In the genomic region with DNA sequence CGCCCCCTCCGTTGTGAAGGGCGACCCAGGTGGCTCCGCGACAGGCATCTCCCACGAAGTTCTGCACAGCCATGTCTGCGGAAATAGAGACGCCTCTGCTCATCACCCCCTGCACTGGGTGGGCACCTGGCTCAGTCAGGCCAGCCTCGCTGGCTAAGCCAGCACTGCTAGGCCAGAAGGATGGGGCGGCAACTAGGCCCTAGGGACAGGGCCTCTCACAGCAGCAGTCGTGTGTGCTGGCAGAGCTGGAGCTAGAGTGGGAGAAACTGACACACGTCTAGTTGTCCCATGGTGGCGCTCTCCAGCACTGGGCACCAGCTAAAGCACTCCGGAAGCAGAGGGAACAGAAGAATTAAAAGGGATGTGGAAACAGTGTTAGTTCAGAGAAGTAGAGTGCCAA, we compare ENCODE assay signal across 1 cellular context.
TF ChIP-seq lines count a peak whose summit lies in the region.

No MANE protein-coding gene starts in this region.

TF ChIP-seq in WTC11, 78 proteins besides CTCF, POLR2A, EP300 and RAD21 (continued from another document):
- no peak for TF ChIP-seq CDX4 (CRISPR knock-in tag; IDR thresholded peaks at IDR 0.05; ENCODE audit: borderline replicate concordance)
- TF ChIP-seq ERG (CRISPR knock-in tag; IDR thresholded peaks at IDR 0.05), result no peak
- TF ChIP-seq, protein P1, sequence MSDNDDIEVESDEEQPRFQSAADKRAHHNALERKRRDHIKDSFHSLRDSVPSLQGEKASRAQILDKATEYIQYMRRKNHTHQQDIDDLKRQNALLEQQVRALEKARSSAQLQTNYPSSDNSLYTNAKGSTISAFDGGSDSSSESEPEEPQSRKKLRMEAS (CRISPR knock-in tag; IDR thresholded peaks at IDR 0.05), result no peak
- TF ChIP-seq ELF4 (CRISPR knock-in tag; IDR thresholded peaks at IDR 0.05; ENCODE audit: low read depth), result no peak
- TF ChIP-seq TEAD4 (CRISPR knock-in tag; IDR thresholded peaks at IDR 0.05), result no peak
- TF ChIP-seq ZNF425 (CRISPR knock-in tag; conservative IDR thresholded peaks at IDR 0.05), result no peak
- no peak for TF ChIP-seq RORB (CRISPR knock-in tag; IDR thresholded peaks at IDR 0.05)
